8 cellular contexts compared by ENCODE assay signal in genomic region chr10:97731346-97732051, GRCh38. TPM values are rescaled to one million over a fixed set of nuclear protein-coding genes. Genes with fewer than 3 reads are reported as not detected.
DNase-seq lines count a peak whose midpoint lies in the region; ATAC-seq and TF ChIP-seq lines count a peak whose summit lies in the region.

No MANE protein-coding gene starts in this region.

- H3K4me3 ChIP-seq in MM.1S (ENCODE audit: low read length) (no peak overlapping the region), right cardiac atrium (ENCODE audit: low read length) (no peak overlapping the region)

- H2AFZ ChIP-seq in MM.1S (ENCODE audit: low read length), result no peak overlapping the region

- H3K4me2 ChIP-seq in MM.1S (ENCODE audit: low read depth, low read length), result no peak overlapping the region

- peak; percentile 80 for TF ChIP-seq CTCF in MM.1S (IDR thresholded peaks at IDR 0.05; ENCODE audit: low read length)

- peak; percentile 65 to 67 for ATAC-seq in right cardiac atrium
- ATAC-seq in sciatic nerve, result peak; percentile 80
- ATAC-seq in HG02571 (IDR thresholded peaks at IDR 0.05; ENCODE audit: unreplicated experiment), result no peak
- no peak for ATAC-seq in GM19324 (IDR thresholded peaks at IDR 0.05; ENCODE audit: low FRiP score, unreplicated experiment)

- H3K27ac ChIP-seq in MM.1S (ENCODE audit: low read length) (no peak overlapping the region), right cardiac atrium (ENCODE audit: low read length) (no peak overlapping the region)

- no peaks in the 10 kb centered on the region for H4K20me1 ChIP-seq in MM.1S (ENCODE audit: insufficient read depth, low read length)

- no peaks in the 10 kb centered on the region for H3K36me3 ChIP-seq in MM.1S (replicated peaks; ENCODE audit: insufficient read depth, low read length)

- intact Hi-C loops in right cardiac atrium (cut with DNase I), result loop anchor here (2.0 to 10.0 kb wide), 4 partner anchors 31 to 57 kb away; no protein-coding TSS in a partner anchor
- intact Hi-C loops in sciatic nerve (cut with DNase I), result no loop called here

- no peaks in the 10 kb centered on the region for H3F3A ChIP-seq in MM.1S (ENCODE audit: insufficient read depth, low read length)

- DNase-seq in ELR (ENCODE audit: low read depth) (peak; percentile 85), MM.1S (peak; percentile 51), SK-N-DZ (ENCODE audit: low spot score) (peak; percentile 79), amniotic stem cell (lab: John Stamatoyannopoulos, UW) (peak; percentile 58), right cardiac atrium (peak in 2 of 3 donors; percentile 54 to 71), sciatic nerve (ENCODE audit: low spot score) (peak; percentile 83)

- H3K9me3 ChIP-seq in MM.1S (replicated peaks; ENCODE audit: insufficient read depth, low read length), result no peaks in the 10 kb centered on the region
- H3K9me3 ChIP-seq in right cardiac atrium (ENCODE audit: control insufficient read depth, low read length), result no peaks in the 10 kb centered on the region

- no peaks in the 10 kb centered on the region for H3K79me2 ChIP-seq in MM.1S (ENCODE audit: low read length)

- WGBS in right cardiac atrium, result 58% methylated on average over 9 of the region's 9 CpGs

- peaks cover 2% of the 10 kb centered on the region for H3K4me1 ChIP-seq in MM.1S (ENCODE audit: low read length)
- no peaks in the 10 kb centered on the region for H3K4me1 ChIP-seq in right cardiac atrium (ENCODE audit: control insufficient read depth, insufficient read depth, low read length)

- no peaks in the 10 kb centered on the region for H3K9me2 ChIP-seq in MM.1S (replicated peaks; ENCODE audit: insufficient read depth, low read length)

- no peak overlapping the region for H3K9ac ChIP-seq in MM.1S (ENCODE audit: low read length)

- no peaks in the 10 kb centered on the region; the same call in 1 of the 2 replicates for H3K27me3 ChIP-seq in MM.1S (replicated peaks; ENCODE audit: insufficient read depth, low read length)
- H3K27me3 ChIP-seq in right cardiac atrium (ENCODE audit: control insufficient read depth, insufficient read depth), result no peaks in the 10 kb centered on the region

RNA-seq across cellular contexts. Expression of gene ZFYVE27, which starts 5.4 kb away (rescaled TPM):
- 61.0 and 63.6 TPM in 2 replicates for polyA plus RNA-seq in SK-N-DZ (2014; cell fraction: cytosol; rRNA removed)
- polyA plus RNA-seq in SK-N-DZ (2014; cell fraction: nucleus; rRNA removed), result 102 and 106 TPM in 2 replicates
- total RNA-seq in right cardiac atrium, result 10 to 100 TPM; 14.8 to 20.6 (median 17.7) TPM
- polyA plus RNA-seq in right cardiac atrium, result 16.0 TPM
- 32.9 TPM for total RNA-seq in sciatic nerve

RNA-seq across cellular contexts. Expression of gene MARVELD1, which starts 18.0 kb away (rescaled TPM):
- polyA plus RNA-seq in SK-N-DZ (2014; cell fraction: cytosol; rRNA removed), result 55.7 and 55.8 TPM in 2 replicates
- polyA plus RNA-seq in SK-N-DZ (2014; cell fraction: nucleus; rRNA removed), result 24.1 and 40.1 TPM in 2 replicates
- total RNA-seq in right cardiac atrium (10 to 100 TPM; 17.3 to 27.8 (median 21.6) TPM), sciatic nerve (59.5 TPM)
- 10.6 TPM for polyA plus RNA-seq in right cardiac atrium

RNA-seq across cellular contexts. Expression of gene SFRP5, which starts 40.3 kb away (rescaled TPM):
- 0.55 and 1.4 TPM in 2 replicates for polyA plus RNA-seq in SK-N-DZ (2014; cell fraction: cytosol; rRNA removed)
- polyA plus RNA-seq in SK-N-DZ (2014; cell fraction: nucleus; rRNA removed), result 0.33 and 0.44 TPM in 2 replicates
- total RNA-seq in right cardiac atrium (100 to 1,000 TPM; 110 to 191 (median 168) TPM), sciatic nerve (292 TPM)
- polyA plus RNA-seq in right cardiac atrium, result 110 TPM

RNA-seq across cellular contexts. Expression of gene AVPI1, which starts 44.5 kb away (rescaled TPM):
- 8.0 and 9.5 TPM in 2 replicates for polyA plus RNA-seq in SK-N-DZ (2014; cell fraction: cytosol; rRNA removed)
- 6.8 and 8.0 TPM in 2 replicates for polyA plus RNA-seq in SK-N-DZ (2014; cell fraction: nucleus; rRNA removed)
- total RNA-seq in right cardiac atrium (10 to 100 TPM; 12.2 to 23.1 (median 15.7) TPM), sciatic nerve (41.8 TPM)
- 15.4 TPM for polyA plus RNA-seq in right cardiac atrium

Comparison
In these comparisons a context has a peak if more than half of its experiments do, and no peak if none do; other contexts are left out.
1. ATAC-seq: peak in right cardiac atrium (2 of 2) and sciatic nerve (single experiment); none in HG02571 (single experiment) and GM19324 (single experiment).
2. Peak in every context shown above with its lines, with median percentiles within 50 percentile points of each other: DNase-seq.